27 cellular contexts compared by ENCODE assay signal in genomic region chr17:30930495-30930894, GRCh38. TPM values are rescaled to one million over a fixed set of nuclear protein-coding genes. Genes with fewer than 3 reads are reported as not detected.
"Had no signal": no experiment of that assay in that cellular context is flagged by ENCODE, and none has a peak within 500 bp of the region (broad histone marks: within the 10 kb centered on the region; RNA-seq: fewer than 3 reads in every experiment).

No MANE protein-coding gene starts in this region.

- H3K4me1 Mint-ChIP-seq: immature natural killer cell; stimulated activated naive CD8-positive, alpha-beta T cell treated with anti-CD3 and anti-CD28 coated beads, Interleukin-15, amount 100 ng/mL, for 72 hours had no signal

- H3K36me3 ChIP-seq: ovary, prostate gland, sigmoid colon, thyroid gland, transverse colon had no signal

- H3K4me3 Mint-ChIP-seq: immature natural killer cell; memory B cell; naive thymus-derived CD4-positive, alpha-beta T cell; natural killer cell treated with Interleukin-12 subunit alpha and Interleukin-12 subunit beta and Interleukin-15 and Interleukin-18, amount 100 ng/mL, for 72 hours; stimulated activated memory B cell treated with anti-CD40 and anti-IgM and Interleukin-4, amounts not matched to agents 10 μg/mL and 1 μg/mL and 100 μg/mL, for 72 hours; stimulated activated naive CD8-positive, alpha-beta T cell treated with anti-CD3 and anti-CD28 coated beads, Interleukin-15, amount 100 ng/mL, for 72 hours had no signal

- H3K27ac Mint-ChIP-seq: immature natural killer cell; memory B cell; naive thymus-derived CD4-positive, alpha-beta T cell; natural killer cell treated with Interleukin-12 subunit alpha and Interleukin-12 subunit beta and Interleukin-15 and Interleukin-18, amount 100 ng/mL, for 72 hours; stimulated activated memory B cell treated with anti-CD40 and anti-IgM and Interleukin-4, amounts not matched to agents 10 μg/mL and 1 μg/mL and 100 μg/mL, for 72 hours; stimulated activated naive CD8-positive, alpha-beta T cell treated with anti-CD3 and anti-CD28 coated beads, Interleukin-15, amount 100 ng/mL, for 72 hours had no signal

- H3K27ac ChIP-seq: left ventricle myocardium inferior, ovary, prostate gland, sigmoid colon, testis, thyroid gland, transverse colon, upper lobe of left lung had no signal

- H3K4me1 ChIP-seq: left ventricle myocardium inferior, prostate gland, sigmoid colon, testis, thyroid gland, transverse colon, upper lobe of left lung had no signal

- H3K9me3 Mint-ChIP-seq: immature natural killer cell; memory B cell; natural killer cell treated with Interleukin-12 subunit alpha and Interleukin-12 subunit beta and Interleukin-15 and Interleukin-18, amount 100 ng/mL, for 72 hours; stimulated activated memory B cell treated with anti-CD40 and anti-IgM and Interleukin-4, amounts not matched to agents 10 μg/mL and 1 μg/mL and 100 μg/mL, for 72 hours; stimulated activated naive CD8-positive, alpha-beta T cell treated with anti-CD3 and anti-CD28 coated beads, Interleukin-15, amount 100 ng/mL, for 72 hours had no signal

- H3K9me3 ChIP-seq: left ventricle myocardium inferior, mucosa of descending colon, ovary, prostate gland, sigmoid colon, testis, thyroid gland, transverse colon, upper lobe of left lung had no signal

- H3K27me3 ChIP-seq: ovary, testis, thyroid gland, upper lobe of left lung had no signal

- H3K4me3 ChIP-seq: left ventricle myocardium inferior, mucosa of descending colon, ovary, prostate gland, sigmoid colon, testis, thyroid gland, transverse colon, upper lobe of left lung had no signal

- H3K27me3 Mint-ChIP-seq: memory B cell; stimulated activated memory B cell treated with anti-CD40 and anti-IgM and Interleukin-4, amounts not matched to agents 10 μg/mL and 1 μg/mL and 100 μg/mL, for 72 hours had no signal

- H3K36me3 Mint-ChIP-seq: immature natural killer cell; naive thymus-derived CD4-positive, alpha-beta T cell; natural killer cell treated with Interleukin-12 subunit alpha and Interleukin-12 subunit beta and Interleukin-15 and Interleukin-18, amount 100 ng/mL, for 72 hours had no signal

- DNase-seq: hypothalamus; immature natural killer cell; kidney; left colon; left ventricle myocardium inferior; midbrain; mucosa of descending colon; naive thymus-derived CD4-positive, alpha-beta T cell; ovary; retina; right cardiac atrium; sigmoid colon; small intestine; stimulated activated CD4-positive, alpha-beta T cell treated with anti-CD3 and anti-CD28 coated beads, Interleukin-1b, Interleukin-23, amount 100 ng/mL, for 48 hours; stimulated activated CD4-positive, alpha-beta T cell treated with anti-CD3 and anti-CD28 coated beads, Interleukin-2, amount 100 ng/mL, for 48 hours; stimulated activated CD4-positive, alpha-beta T cell treated with anti-CD3 and anti-CD28 coated beads, Interleukin-4, amount 100 ng/mL, for 4 hours; stimulated activated CD8-positive, alpha-beta memory T cell treated with anti-CD3 and anti-CD28 coated beads, Interleukin-4, amount 100 ng/mL, for 48 hours; stimulated activated naive CD4-positive, alpha-beta T cell treated with Interleukin-2 at 50 U/mL for 16 hours; stimulated activated naive CD8-positive, alpha-beta T cell treated with anti-CD3 and anti-CD28 coated beads, Interleukin-15, amount 100 ng/mL, for 72 hours; testis; thyroid gland; transverse colon; upper lobe of left lung had no signal

RNA-seq across cellular contexts. Expression of gene ADAP2, which starts 8.8 kb away (rescaled TPM):
- polyA plus RNA-seq: naive thymus-derived CD4-positive, alpha-beta T cell had no signal
